Comparison of ENCODE assay signal across 1 cellular context in genomic region chr6:129490551-129491245, GRCh38.
TF ChIP-seq lines count a peak whose summit lies in the region.

No MANE protein-coding gene starts in this region.

TF ChIP-seq in HepG2, 621 proteins besides CTCF, POLR2A, EP300 and RAD21 (continued from another document):
- 0 out of 2 replicates have a peak, but pooled peaks have one; percentile 18 for TF ChIP-seq KAT8 (CRISPR knock-in tag; IDR thresholded peaks at IDR 0.05)
- TF ChIP-seq CERS6 (CRISPR knock-in tag; IDR thresholded peaks at IDR 0.05), result no peak
- 0 out of 2 replicates have a peak, but pooled peaks have one; percentile 21 for TF ChIP-seq MIER3 (CRISPR knock-in tag; IDR thresholded peaks at IDR 0.05; ENCODE audit: borderline replicate concordance)
